Comparison of ENCODE assay signal across 19 cellular contexts in the genomic region with DNA sequence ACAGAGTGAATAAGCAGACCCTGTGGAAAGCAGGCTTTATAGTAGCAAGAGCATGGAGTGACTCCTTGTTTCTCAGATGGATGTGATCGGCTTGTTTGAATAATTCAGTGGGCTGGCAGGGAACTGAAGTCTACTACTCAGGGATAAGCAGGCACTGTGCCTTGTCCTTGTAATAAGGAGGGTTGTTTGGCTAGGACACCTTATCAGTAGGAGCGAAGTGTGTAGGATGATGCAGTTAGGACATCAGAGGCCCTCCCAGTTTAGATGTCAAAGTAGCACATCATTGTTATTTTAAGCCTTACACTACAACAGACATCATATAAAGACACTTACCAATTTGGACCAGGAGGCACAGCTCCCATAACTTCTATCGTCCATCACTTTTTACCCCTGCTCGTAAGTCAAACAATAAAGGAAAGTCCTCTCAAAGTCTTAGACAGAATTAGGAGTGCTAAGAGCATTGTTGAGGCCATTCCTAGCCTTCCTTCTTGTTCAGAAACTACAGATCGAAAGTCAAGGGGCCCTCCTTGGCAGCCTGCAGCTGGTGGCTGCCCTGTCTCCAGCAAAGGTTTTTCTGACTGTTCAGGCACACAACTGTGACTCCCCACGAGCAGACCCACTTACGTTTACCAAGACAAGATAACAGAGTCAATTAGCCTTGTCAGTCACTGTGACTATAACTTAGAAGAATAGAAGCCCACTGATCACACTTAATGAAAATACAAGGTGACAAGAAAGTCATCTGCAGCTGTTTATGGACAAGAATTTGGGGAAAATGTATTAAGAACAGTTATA.
"Had no signal": no experiment of that assay in that cellular context is flagged by ENCODE, and none has a peak within 500 bp of the region (broad histone marks: within the 10 kb centered on the region; RNA-seq: fewer than 3 reads in every experiment).

No MANE protein-coding gene starts in this region.

- H3K36me3 ChIP-seq: adrenal gland, upper lobe of left lung had no signal

- DNase-seq: activated B cell treated with CpG ODN at 0.5 μM for 24 hours; activated CD4-positive, alpha-beta T cell treated with anti-CD3 and anti-CD28 coated beads for 36 hours; activated CD4-positive, alpha-beta T cell treated with anti-CD3 and anti-CD28 coated beads, Interleukin-2, amount 50 U/mL, for 4 hours; activated CD8-positive, alpha-beta memory T cell treated with anti-CD3 and anti-CD28 coated beads for 24 hours; activated CD8-positive, alpha-beta memory T cell treated with anti-CD3 and anti-CD28 coated beads, Interleukin-2, amount 50 U/mL, for 4 hours; activated T-cell treated with anti-CD3 and anti-CD28 coated beads, Interleukin-2, amount 50 U/mL, for 24 hours; adrenal gland; cerebellar nuclear complex; foreskin fibroblast; naive thymus-derived CD8-positive, alpha-beta T cell; retina; stimulated activated CD4-positive, alpha-beta T cell treated with anti-CD3 and anti-CD28 coated beads, Interleukin-2, amount 100 ng/mL, for 48 hours; stimulated activated CD8-positive, alpha-beta memory T cell treated with anti-CD3 and anti-CD28 coated beads, Interleukin-4, amount 100 ng/mL, for 48 hours; stimulated activated naive B cell treated with anti-CD40 and anti-IgM and Interleukin-4, amounts not matched to agents 10 μg/mL and 1 μg/mL and 100 μg/mL, for 72 hours; T-cell; upper lobe of left lung had no signal

- H3K9me3 ChIP-seq: adrenal gland, upper lobe of left lung had no signal

- H3K27me3 ChIP-seq: adrenal gland, upper lobe of left lung had no signal

- H3K27ac ChIP-seq: adrenal gland, coronary artery, upper lobe of left lung had no signal

- ATAC-seq: activated CD4-positive, alpha-beta T cell treated with anti-CD3 and anti-CD28 coated beads for 36 hours; activated T-helper 17 cell treated with anti-CD3 and anti-CD28 coated beads, Interleukin-2, amount 50 U/mL, for 72 hours; left lobe of liver; naive thymus-derived CD8-positive, alpha-beta T cell; stimulated activated naive B cell treated with anti-CD40 and anti-IgM and Interleukin-4, amounts not matched to agents 10 μg/mL and 1 μg/mL and 100 μg/mL, for 72 hours; T-cell had no signal

- H3K4me1 ChIP-seq: adrenal gland had no signal

- H3K4me3 ChIP-seq: adrenal gland, coronary artery, upper lobe of left lung had no signal
